In the genomic region with DNA sequence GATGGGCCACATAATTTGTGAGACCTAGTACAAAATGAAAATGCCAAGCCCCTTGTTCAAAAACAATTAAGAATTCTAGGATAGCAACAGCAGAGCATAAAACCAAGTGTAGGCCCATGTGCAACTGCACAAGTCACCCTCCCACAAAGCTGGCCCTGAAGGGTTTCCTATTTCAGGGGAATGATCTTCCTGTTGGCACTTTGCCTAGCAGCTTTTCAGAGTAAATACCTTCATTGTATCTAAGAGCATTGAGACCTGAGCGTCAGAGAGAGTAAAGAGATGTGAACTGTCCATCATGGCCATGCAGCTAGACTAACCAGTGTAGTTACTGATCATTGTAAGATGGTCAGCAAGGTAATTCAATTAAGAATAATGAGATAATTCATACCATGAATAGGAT, we compare ENCODE assay signal across 13 cellular contexts.
A peak's percentile ranks its signal among the peaks of the same experiment; 100 is the strongest.
DNase-seq lines count a peak whose midpoint lies in the region; ATAC-seq and TF ChIP-seq lines count a peak whose summit lies in the region.
"Had no signal": no experiment of that assay in that cellular context is flagged by ENCODE, and none has a peak within 500 bp of the region (broad histone marks: within the 10 kb centered on the region; RNA-seq: fewer than 3 reads in every experiment).

No MANE protein-coding gene starts in this region.

- 0 out of 2 replicates have a peak, but pooled peaks cover 2% of the 10 kb centered on the region for H3K27me3 ChIP-seq in HAP-1 (ENCODE audit: low read depth)
- H3K27me3 ChIP-seq in SJCRH30 = no peaks in the 10 kb centered on the region
- no peaks in the 10 kb centered on the region for H3K27me3 ChIP-seq in BE2C
- H3K27me3 ChIP-seq: ascending aorta had no signal

- DNase-seq in HAP-1 (ENCODE audit: low spot score in 2 of 2) = peak; percentile 27 to 53
- DNase-seq in NCI-H2107 treated with DMSO at 0.1 percent for 48 hours (lab: John Stamatoyannopoulos, UW; ENCODE audit: unreplicated experiment) = peak; percentile 93
- peak; percentile 70 to 86 for DNase-seq in SJCRH30
- peak; percentile 34 to 76 for DNase-seq in lung microvascular endothelial cell (ENCODE audit: low read depth in 2 of 2)
- DNase-seq in activated CD4-positive, alpha-beta T cell treated with anti-CD3 and anti-CD28 coated beads for 36 hours = no peak
- no peak for DNase-seq in central memory CD4-positive, alpha-beta T cell
- no peak for DNase-seq in BE2C
- DNase-seq: activated T-cell treated with anti-CD3 and anti-CD28 coated beads, Interleukin-2, amount 50 U/mL, for 24 hours; islet precursor cell; stimulated activated CD4-positive, alpha-beta T cell treated with anti-CD3 and anti-CD28 coated beads, Interleukin-15, amount 100 ng/mL, for 24 hours had no signal

- H3K27ac ChIP-seq in SJCRH30 = no peak overlapping the region
- H3K27ac ChIP-seq: ascending aorta had no signal

- in situ Hi-C loops in HAP-1 (cut with MboI; ENCODE audit: low sequenced_read_pairs) = loop anchor here (25.0 kb wide), 1 partner anchor 951 kb away; no protein-coding TSS in a partner anchor

- CTCF ChIA-PET in activated CD4-positive, alpha-beta T cell treated with anti-CD3 and anti-CD28 coated beads for 36 hours (lab: Charles Lee) = no interaction called here

- H3K27ac Mint-ChIP-seq in activated CD4-positive, alpha-beta T cell treated with anti-CD3 and anti-CD28 coated beads for 36 hours = no peak overlapping the region
- H3K27ac Mint-ChIP-seq: activated T-cell treated with anti-CD3 and anti-CD28 coated beads, Interleukin-2, amount 50 U/mL, for 24 hours had no signal

- no peaks in the 10 kb centered on the region for H3K4me1 Mint-ChIP-seq in activated CD4-positive, alpha-beta T cell treated with anti-CD3 and anti-CD28 coated beads for 36 hours

- ATAC-seq in activated CD4-positive, alpha-beta T cell treated with anti-CD3 and anti-CD28 coated beads for 36 hours = no peak
- no peak for ATAC-seq in HG02642 (IDR thresholded peaks at IDR 0.05; ENCODE audit: poor library complexity, unreplicated experiment)

- H3K4me3 ChIP-seq in HAP-1 = no peak overlapping the region
- H3K4me3 ChIP-seq in SJCRH30 = no peak overlapping the region
- H3K4me3 ChIP-seq in BE2C (ENCODE audit: low read depth, low read length) = no peak overlapping the region
- H3K4me3 ChIP-seq: ascending aorta had no signal

- no peaks in the 10 kb centered on the region for H3K36me3 Mint-ChIP-seq in activated CD4-positive, alpha-beta T cell treated with anti-CD3 and anti-CD28 coated beads for 36 hours (ENCODE audit: low read depth)

- POLR2A ChIA-PET in activated CD4-positive, alpha-beta T cell treated with anti-CD3 and anti-CD28 coated beads for 36 hours (lab: Charles Lee) = no interaction called here

- H3K9me3 Mint-ChIP-seq in activated CD4-positive, alpha-beta T cell treated with anti-CD3 and anti-CD28 coated beads for 36 hours (ENCODE audit: low read depth) = no peaks in the 10 kb centered on the region
- H3K9me3 Mint-ChIP-seq: activated T-cell treated with anti-CD3 and anti-CD28 coated beads, Interleukin-2, amount 50 U/mL, for 24 hours; neural crest cell had no signal

- no peak overlapping the region for H3K4me3 Mint-ChIP-seq in activated CD4-positive, alpha-beta T cell treated with anti-CD3 and anti-CD28 coated beads for 36 hours
- H3K4me3 Mint-ChIP-seq: activated T-cell treated with anti-CD3 and anti-CD28 coated beads, Interleukin-2, amount 50 U/mL, for 24 hours; neural crest cell had no signal

- H3K9me3 ChIP-seq in HAP-1 (no peaks in the 10 kb centered on the region), SJCRH30 (replicated peaks) (no peaks in the 10 kb centered on the region), BE2C (no peaks in the 10 kb centered on the region)
- H3K9me3 ChIP-seq: ascending aorta had no signal

- intact Hi-C loops in activated CD4-positive, alpha-beta T cell treated with anti-CD3 and anti-CD28 coated beads for 36 hours (cut with DNase I, micrococcal nuclease) = no loop called here

- no peak for TF ChIP-seq CTCF in BE2C (IDR thresholded peaks at IDR 0.05; ENCODE audit: low read depth, low read length)

- H3K27me3 Mint-ChIP-seq in activated CD4-positive, alpha-beta T cell treated with anti-CD3 and anti-CD28 coated beads for 36 hours = no peaks in the 10 kb centered on the region

- H3K36me3 ChIP-seq in HAP-1 (replicated peaks) (no peaks in the 10 kb centered on the region), SJCRH30 (no peaks in the 10 kb centered on the region), BE2C (no peaks in the 10 kb centered on the region)
- H3K36me3 ChIP-seq: ascending aorta had no signal

- no peaks in the 10 kb centered on the region for H3K4me1 ChIP-seq in HAP-1
- peaks cover 9% of the 10 kb centered on the region for H3K4me1 ChIP-seq in SJCRH30
- H3K4me1 ChIP-seq in BE2C = peaks cover 3% of the 10 kb centered on the region
- H3K4me1 ChIP-seq: ascending aorta had no signal

Comparison
In these comparisons a context has a peak if more than half of its experiments do, and no peak if none do; other contexts are left out.
1. DNase-seq: peak in HAP-1 (2 of 2), NCI-H2107 treated with DMSO at 0.1 percent for 48 hours (single experiment), SJCRH30 (2 of 2) and lung microvascular endothelial cell (2 of 2); none in activated CD4-positive, alpha-beta T cell treated with anti-CD3 and anti-CD28 coated beads for 36 hours (single experiment), central memory CD4-positive, alpha-beta T cell (single experiment) and BE2C (single experiment).